1 cellular context compared by ENCODE assay signal in the genomic region with DNA sequence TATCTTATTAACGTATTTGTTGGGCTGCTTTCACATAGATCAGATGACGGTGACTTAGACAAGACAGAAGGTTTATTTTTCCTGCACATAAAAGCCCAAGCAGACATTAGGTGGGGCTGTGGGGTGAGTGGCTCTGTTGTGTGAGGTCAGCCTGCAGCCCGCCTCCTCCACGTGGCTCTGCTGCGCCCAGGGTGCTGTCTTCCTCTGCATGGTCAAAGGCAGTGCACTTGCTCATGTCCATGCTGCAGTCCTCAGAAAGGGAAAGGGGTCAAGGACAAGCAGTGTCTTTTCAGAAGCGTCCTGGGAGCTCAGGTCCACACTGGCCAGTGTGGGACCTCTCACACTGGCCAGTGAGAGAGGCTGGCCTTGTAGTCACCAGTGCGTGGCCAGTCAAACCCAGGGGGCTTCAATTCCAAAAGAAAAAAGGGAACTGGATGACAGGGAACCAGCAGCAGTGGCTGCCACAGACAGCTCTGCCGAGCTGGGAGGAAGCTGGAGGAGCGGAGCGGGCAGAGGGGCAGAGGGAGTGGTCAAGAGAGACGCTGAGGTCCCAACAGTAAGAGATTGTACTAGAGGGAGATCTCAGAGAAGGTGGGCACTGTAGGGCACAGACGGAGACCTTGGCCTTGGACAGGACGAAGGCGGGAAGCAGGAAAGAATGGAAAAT.
TF ChIP-seq lines count a peak whose summit lies in the region.

No MANE protein-coding gene starts in this region.

TF ChIP-seq in HepG2, 621 proteins besides CTCF, POLR2A, EP300 and RAD21 (continued from another document):
- no peak for TF ChIP-seq ZSCAN9 (CRISPR knock-in tag; IDR thresholded peaks at IDR 0.05; ENCODE audit: borderline replicate concordance)
